In the genomic region with DNA sequence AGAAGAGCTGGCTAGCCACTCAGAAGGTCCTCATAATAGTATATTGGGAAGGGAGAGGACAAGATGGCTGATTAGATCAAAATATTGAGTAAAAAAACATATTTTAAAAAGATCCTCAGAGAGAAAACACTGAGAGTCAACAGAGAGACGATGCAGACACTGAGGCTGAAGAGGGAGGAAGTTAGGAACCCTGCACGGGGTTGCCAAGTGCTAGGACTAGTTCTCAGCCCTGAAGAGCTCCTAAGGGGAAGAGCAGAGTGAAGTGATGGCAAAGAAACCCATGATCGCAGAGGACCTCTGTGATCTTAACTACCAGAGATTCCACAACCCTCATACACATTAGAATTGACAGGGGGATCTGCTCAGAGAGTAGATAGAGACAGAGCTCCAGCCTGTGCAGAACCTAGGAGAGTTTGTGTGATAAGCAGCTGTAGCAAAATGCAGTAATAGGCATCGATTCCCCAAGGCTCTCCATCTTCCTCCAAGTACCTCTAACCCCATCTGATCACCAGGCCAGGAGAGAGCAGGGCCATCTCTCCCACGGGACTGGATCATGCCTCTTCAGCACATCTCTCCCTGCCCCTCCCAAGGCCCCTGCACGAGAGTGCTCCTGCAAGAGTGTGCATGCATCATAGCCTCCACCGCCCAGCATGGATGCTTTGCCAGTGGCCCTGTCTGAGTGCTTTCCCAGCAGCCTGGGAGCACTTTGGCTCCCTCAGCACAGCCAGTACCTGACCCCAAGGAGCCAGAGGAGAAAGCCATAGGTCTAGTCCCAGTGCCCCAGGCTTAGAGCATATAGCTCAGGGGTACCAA, we compare ENCODE assay signal across 1 cellular context.
TF ChIP-seq lines count a peak whose summit lies in the region.

No MANE protein-coding gene starts in this region.

TF ChIP-seq in GM23338, 12 proteins besides CTCF, POLR2A, EP300 and RAD21:
- TF ChIP-seq, protein P1, sequence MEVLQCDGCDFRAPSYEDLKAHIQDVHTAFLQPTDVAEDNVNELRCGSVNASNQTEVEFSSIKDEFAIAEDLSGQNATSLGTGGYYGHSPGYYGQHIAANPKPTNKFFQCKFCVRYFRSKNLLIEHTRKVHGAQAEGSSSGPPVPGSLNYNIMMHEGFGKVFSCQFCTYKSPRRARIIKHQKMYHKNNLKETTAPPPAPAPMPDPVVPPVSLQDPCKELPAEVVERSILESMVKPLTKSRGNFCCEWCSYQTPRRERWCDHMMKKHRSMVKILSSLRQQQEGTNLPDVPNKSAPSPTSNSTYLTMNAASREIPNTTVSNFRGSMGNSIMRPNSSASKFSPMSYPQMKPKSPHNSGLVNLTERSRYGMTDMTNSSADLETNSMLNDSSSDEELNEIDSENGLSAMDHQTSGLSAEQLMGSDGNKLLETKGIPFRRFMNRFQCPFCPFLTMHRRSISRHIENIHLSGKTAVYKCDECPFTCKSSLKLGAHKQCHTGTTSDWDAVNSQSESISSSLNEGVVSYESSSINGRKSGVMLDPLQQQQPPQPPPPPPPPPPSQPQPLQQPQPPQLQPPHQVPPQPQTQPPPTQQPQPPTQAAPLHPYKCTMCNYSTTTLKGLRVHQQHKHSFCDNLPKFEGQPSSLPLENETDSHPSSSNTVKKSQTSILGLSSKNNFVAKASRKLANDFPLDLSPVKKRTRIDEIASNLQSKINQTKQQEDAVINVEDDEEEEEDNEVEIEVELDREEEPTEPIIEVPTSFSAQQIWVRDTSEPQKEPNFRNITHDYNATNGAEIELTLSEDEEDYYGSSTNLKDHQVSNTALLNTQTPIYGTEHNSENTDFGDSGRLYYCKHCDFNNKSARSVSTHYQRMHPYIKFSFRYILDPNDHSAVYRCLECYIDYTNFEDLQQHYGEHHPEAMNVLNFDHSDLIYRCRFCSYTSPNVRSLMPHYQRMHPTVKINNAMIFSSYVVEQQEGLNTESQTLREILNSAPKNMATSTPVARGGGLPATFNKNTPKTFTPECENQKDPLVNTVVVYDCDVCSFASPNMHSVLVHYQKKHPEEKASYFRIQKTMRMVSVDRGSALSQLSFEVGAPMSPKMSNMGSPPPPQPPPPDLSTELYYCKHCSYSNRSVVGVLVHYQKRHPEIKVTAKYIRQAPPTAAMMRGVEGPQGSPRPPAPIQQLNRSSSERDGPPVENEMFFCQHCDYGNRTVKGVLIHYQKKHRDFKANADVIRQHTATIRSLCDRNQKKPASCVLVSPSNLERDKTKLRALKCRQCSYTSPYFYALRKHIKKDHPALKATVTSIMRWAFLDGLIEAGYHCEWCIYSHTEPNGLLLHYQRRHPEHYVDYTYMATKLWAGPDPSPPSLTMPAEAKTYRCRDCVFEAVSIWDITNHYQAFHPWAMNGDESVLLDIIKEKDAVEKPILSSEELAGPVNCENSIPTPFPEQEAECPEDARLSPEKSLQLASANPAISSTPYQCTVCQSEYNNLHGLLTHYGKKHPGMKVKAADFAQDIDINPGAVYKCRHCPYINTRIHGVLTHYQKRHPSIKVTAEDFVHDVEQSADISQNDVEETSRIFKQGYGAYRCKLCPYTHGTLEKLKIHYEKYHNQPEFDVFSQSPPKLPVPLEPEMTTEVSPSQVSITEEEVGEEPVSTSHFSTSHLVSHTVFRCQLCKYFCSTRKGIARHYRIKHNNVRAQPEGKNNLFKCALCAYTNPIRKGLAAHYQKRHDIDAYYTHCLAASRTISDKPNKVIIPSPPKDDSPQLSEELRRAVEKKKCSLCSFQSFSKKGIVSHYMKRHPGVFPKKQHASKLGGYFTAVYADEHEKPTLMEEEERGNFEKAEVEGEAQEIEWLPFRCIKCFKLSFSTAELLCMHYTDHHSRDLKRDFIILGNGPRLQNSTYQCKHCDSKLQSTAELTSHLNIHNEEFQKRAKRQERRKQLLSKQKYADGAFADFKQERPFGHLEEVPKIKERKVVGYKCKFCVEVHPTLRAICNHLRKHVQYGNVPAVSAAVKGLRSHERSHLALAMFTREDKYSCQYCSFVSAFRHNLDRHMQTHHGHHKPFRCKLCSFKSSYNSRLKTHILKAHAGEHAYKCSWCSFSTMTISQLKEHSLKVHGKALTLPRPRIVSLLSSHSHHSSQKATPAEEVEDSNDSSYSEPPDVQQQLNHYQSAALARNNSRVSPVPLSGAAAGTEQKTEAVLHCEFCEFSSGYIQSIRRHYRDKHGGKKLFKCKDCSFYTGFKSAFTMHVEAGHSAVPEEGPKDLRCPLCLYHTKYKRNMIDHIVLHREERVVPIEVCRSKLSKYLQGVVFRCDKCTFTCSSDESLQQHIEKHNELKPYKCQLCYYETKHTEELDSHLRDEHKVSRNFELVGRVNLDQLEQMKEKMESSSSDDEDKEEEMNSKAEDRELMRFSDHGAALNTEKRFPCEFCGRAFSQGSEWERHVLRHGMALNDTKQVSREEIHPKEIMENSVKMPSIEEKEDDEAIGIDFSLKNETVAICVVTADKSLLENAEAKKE (CRISPR knock-in tag; IDR thresholded peaks at IDR 0.05), result no peak
- TF ChIP-seq NANOG (IDR thresholded peaks at IDR 0.05; ENCODE audit: borderline replicate concordance) (no peak), ZNF331 (CRISPR knock-in tag; IDR thresholded peaks at IDR 0.05; ENCODE audit: low read depth) (no peak), STAT1 (IDR thresholded peaks at IDR 0.05; ENCODE audit: unreplicated experiment) (no peak), ZNF114 (CRISPR knock-in tag; IDR thresholded peaks at IDR 0.05) (no peak), JUNB (IDR thresholded peaks at IDR 0.05; ENCODE audit: unreplicated experiment) (no peak), EZH2 (IDR thresholded peaks at IDR 0.05; ENCODE audit: low read depth, unreplicated experiment) (no peak), EZH2phosphoT487 (IDR thresholded peaks at IDR 0.05; ENCODE audit: unreplicated experiment) (no peak), POLR2AphosphoS5 (IDR thresholded peaks at IDR 0.05; ENCODE audit: low read depth) (no peak), CREB1 (CRISPR knock-in tag; IDR thresholded peaks at IDR 0.05; ENCODE audit: low read depth) (no peak)
- TF ChIP-seq, protein P2, sequence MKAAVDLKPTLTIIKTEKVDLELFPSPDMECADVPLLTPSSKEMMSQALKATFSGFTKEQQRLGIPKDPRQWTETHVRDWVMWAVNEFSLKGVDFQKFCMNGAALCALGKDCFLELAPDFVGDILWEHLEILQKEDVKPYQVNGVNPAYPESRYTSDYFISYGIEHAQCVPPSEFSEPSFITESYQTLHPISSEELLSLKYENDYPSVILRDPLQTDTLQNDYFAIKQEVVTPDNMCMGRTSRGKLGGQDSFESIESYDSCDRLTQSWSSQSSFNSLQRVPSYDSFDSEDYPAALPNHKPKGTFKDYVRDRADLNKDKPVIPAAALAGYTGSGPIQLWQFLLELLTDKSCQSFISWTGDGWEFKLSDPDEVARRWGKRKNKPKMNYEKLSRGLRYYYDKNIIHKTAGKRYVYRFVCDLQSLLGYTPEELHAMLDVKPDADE (IDR thresholded peaks at IDR 0.05), result no peak
- TF ChIP-seq, protein P3, sequence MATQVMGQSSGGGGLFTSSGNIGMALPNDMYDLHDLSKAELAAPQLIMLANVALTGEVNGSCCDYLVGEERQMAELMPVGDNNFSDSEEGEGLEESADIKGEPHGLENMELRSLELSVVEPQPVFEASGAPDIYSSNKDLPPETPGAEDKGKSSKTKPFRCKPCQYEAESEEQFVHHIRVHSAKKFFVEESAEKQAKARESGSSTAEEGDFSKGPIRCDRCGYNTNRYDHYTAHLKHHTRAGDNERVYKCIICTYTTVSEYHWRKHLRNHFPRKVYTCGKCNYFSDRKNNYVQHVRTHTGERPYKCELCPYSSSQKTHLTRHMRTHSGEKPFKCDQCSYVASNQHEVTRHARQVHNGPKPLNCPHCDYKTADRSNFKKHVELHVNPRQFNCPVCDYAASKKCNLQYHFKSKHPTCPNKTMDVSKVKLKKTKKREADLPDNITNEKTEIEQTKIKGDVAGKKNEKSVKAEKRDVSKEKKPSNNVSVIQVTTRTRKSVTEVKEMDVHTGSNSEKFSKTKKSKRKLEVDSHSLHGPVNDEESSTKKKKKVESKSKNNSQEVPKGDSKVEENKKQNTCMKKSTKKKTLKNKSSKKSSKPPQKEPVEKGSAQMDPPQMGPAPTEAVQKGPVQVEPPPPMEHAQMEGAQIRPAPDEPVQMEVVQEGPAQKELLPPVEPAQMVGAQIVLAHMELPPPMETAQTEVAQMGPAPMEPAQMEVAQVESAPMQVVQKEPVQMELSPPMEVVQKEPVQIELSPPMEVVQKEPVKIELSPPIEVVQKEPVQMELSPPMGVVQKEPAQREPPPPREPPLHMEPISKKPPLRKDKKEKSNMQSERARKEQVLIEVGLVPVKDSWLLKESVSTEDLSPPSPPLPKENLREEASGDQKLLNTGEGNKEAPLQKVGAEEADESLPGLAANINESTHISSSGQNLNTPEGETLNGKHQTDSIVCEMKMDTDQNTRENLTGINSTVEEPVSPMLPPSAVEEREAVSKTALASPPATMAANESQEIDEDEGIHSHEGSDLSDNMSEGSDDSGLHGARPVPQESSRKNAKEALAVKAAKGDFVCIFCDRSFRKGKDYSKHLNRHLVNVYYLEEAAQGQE (IDR thresholded peaks at IDR 0.05; ENCODE audit: unreplicated experiment), result no peak
